ENCODE assay signal across 14 cellular contexts in the genomic region with DNA sequence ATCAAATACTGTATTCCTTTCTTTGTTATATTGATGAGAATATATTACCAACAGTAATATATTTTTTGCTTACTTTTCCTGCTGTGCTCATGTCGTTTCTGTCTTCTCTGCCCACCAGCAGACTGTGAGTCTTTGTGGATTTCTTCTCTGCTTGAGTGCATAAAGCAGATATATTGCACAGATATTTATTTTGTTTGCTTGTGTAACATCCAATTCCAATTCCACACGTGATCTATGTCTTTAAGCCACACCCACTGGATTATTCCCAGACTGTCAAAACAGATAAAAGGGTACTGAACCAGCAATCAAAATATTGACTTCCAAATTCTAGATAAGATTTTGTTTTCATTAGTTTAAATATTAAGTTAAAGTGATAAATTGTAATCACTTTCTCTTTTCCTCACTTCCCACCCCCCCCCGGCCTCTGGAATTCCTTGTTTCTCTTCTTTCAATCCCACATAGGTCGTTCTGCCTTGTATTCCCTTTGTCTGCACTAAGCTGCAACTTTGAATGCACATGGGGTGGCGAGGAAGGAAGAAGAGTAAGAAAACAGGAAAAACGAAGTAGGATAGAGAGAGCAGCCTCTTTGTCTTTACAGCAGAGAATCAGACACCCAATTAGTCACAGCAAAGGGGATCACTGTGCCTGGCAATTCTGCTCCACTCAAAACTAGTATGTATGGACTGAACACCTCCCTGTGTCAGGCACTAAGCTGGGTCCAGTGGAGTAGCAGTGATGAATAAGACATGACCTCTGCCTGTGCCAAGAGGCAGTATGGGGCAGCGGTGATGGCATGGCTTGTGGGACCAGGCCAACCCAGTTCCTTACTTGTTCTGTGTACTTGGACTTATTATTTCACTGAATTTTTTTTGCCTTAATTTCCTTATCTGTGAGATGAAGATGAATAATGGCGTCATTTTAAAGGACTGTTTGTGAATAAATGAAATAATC. TPM values are rescaled to one million over a fixed set of nuclear protein-coding genes. Genes with fewer than 3 reads are reported as not detected.
DNase-seq lines count a peak whose midpoint lies in the region; ATAC-seq lines count a peak whose summit lies in the region.
"Had no signal": no experiment of that assay in that cellular context is flagged by ENCODE, and none has a peak within 500 bp of the region (broad histone marks: within the 10 kb centered on the region; RNA-seq: fewer than 3 reads in every experiment).

TSS of gene ADH1B (minus strand) at position 161 of the 951 bp plus-strand sequence. CDS start at position 91, 70 bp downstream.

- no peak within 1 kb of the TSS for H2BK120ac ChIP-seq in mesenchymal stem cell (ENCODE audit: low read depth, low read length)

- H3K27me3 ChIP-seq in adipocyte (replicated peaks; ENCODE audit: control insufficient read depth, insufficient read depth, low read length) (no peaks in the 10 kb centered on the region), mesenchymal stem cell (ENCODE audit: control insufficient read depth in 1 of 2, insufficient read depth in 1 of 2, low read length in 2 of 2) (no peaks in the 10 kb centered on the region), subcutaneous abdominal adipose tissue (ENCODE audit: control insufficient read depth in 5 of 5, insufficient read depth in 4 of 5, low read length in 5 of 5) (no peaks in the 10 kb centered on the region)

- H2BK15ac ChIP-seq in mesenchymal stem cell (ENCODE audit: low read depth, poor library complexity, severe bottlenecking), result no peak within 1 kb of the TSS

- H3K4me1 Mint-ChIP-seq in activated CD4-positive, alpha-beta T cell treated with anti-CD3 and anti-CD28 coated beads, Interleukin-2, amount 10 ng/mL, durations not matched to agents 24 days and 14 days, result no peaks in the 10 kb centered on the region

- H3K79me1 ChIP-seq in mesenchymal stem cell (replicated peaks; ENCODE audit: low read length, poor library complexity, severe bottlenecking), result no peaks in the 10 kb centered on the region

- H4K91ac ChIP-seq in mesenchymal stem cell (ENCODE audit: low read length), result no peak within 1 kb of the TSS

- peak within 1 kb of the TSS; percentile 95 for H3K9ac ChIP-seq in adipocyte (ENCODE audit: low read length)
- H3K9ac ChIP-seq in mesenchymal stem cell (ENCODE audit: low read length), result peak within 1 kb of the TSS; percentile 28
- H3K9ac ChIP-seq in subcutaneous abdominal adipose tissue (ENCODE audit: low read length in 5 of 5), result peak within 1 kb of the TSS; percentile 10 to 91 (median 64)
- H3K9ac ChIP-seq: SK-N-SH had no signal

- no peak within 1 kb of the TSS for H2BK12ac ChIP-seq in mesenchymal stem cell (ENCODE audit: low read length in 2 of 2)

- no peak within 1 kb of the TSS for H3K4me3 Mint-ChIP-seq in activated CD4-positive, alpha-beta T cell treated with anti-CD3 and anti-CD28 coated beads, Interleukin-2, amount 10 ng/mL, durations not matched to agents 24 days and 14 days

- no peak within 1 kb of the TSS for H2AK5ac ChIP-seq in mesenchymal stem cell (ENCODE audit: low read length, severe bottlenecking)

- H3K4me1 ChIP-seq in adipocyte (ENCODE audit: control insufficient read depth, insufficient read depth, low read length) (peaks cover 67% of the 10 kb centered on the region), mesenchymal stem cell (ENCODE audit: control insufficient read depth, insufficient read depth, low read depth, low read length) (no peaks in the 10 kb centered on the region), subcutaneous abdominal adipose tissue (ENCODE audit: control insufficient read depth in 5 of 5, insufficient read depth in 5 of 5, low read length in 5 of 5) (peaks cover 0 to 71% (median 41%) of the 10 kb centered on the region in 5 donors)

- no peak within 1 kb of the TSS for H2BK5ac ChIP-seq in mesenchymal stem cell (ENCODE audit: low read depth, low read length, poor library complexity, severe bottlenecking)

- no peaks in the 10 kb centered on the region for H3K36me3 Mint-ChIP-seq in activated CD4-positive, alpha-beta T cell treated with anti-CD3 and anti-CD28 coated beads, Interleukin-2, amount 10 ng/mL, durations not matched to agents 24 days and 14 days (ENCODE audit: low read depth)

- peak; percentile 27 for ATAC-seq in Right ventricle myocardium inferior

- H3K9me3 Mint-ChIP-seq in activated CD4-positive, alpha-beta T cell treated with anti-CD3 and anti-CD28 coated beads, Interleukin-2, amount 10 ng/mL, durations not matched to agents 24 days and 14 days, result no peaks in the 10 kb centered on the region

- H3K36me3 ChIP-seq in adipocyte (ENCODE audit: control insufficient read depth, insufficient read depth, low read length, severe bottlenecking), result peaks cover 32% of the 10 kb centered on the region
- peaks cover 0 to 2% of the 10 kb centered on the region in 2 experiments for H3K36me3 ChIP-seq in mesenchymal stem cell (ENCODE audit: control insufficient read depth in 1 of 2, insufficient read depth in 2 of 2, low read depth in 1 of 2, low read length in 2 of 2)
- peaks cover 7 to 21% (median 10%) of the 10 kb centered on the region in 5 donors for H3K36me3 ChIP-seq in subcutaneous abdominal adipose tissue (ENCODE audit: control insufficient read depth in 5 of 5, insufficient read depth in 5 of 5, low read length in 5 of 5)

- WGBS in mesenchymal stem cell, result 62% methylated on average over 3 of the region's 8 CpGs

- no peak within 1 kb of the TSS for H3K14ac ChIP-seq in mesenchymal stem cell (ENCODE audit: low read length in 2 of 2)

- H3K4me3 ChIP-seq in adipocyte (ENCODE audit: low read length) (peak within 1 kb of the TSS; percentile 90), mesenchymal stem cell (ENCODE audit: insufficient read depth in 1 of 2, low read depth in 1 of 2, low read length in 2 of 2) (peak within 1 kb of the TSS in 1 of 2 experiments; percentile 52), subcutaneous abdominal adipose tissue (ENCODE audit: low read depth in 1 of 5, low read length in 5 of 5) (peak within 1 kb of the TSS; percentile 63 to 88 (median 69))

- H3K18ac ChIP-seq in mesenchymal stem cell (ENCODE audit: low read depth in 1 of 2, low read length in 2 of 2), result no peak within 1 kb of the TSS

- H4K8ac ChIP-seq in mesenchymal stem cell (ENCODE audit: low read length), result no peak within 1 kb of the TSS

- no peak within 1 kb of the TSS for H3K27ac ChIP-seq in mesenchymal stem cell (ENCODE audit: low read length, poor library complexity, severe bottlenecking)
- H3K27ac ChIP-seq in subcutaneous abdominal adipose tissue (ENCODE audit: low read depth, low read length), result peak within 1 kb of the TSS; percentile 94

- intact Hi-C loops in Right ventricle myocardium inferior (cut with DNase I), result loop anchor here (5.0 kb wide), 1 partner anchor 119 kb away; no protein-coding TSS in a partner anchor
- intact Hi-C loops in activated CD4-positive, alpha-beta T cell treated with anti-CD3 and anti-CD28 coated beads, Interleukin-2, amount 10 ng/mL, durations not matched to agents 24 days and 14 days (cut with micrococcal nuclease), result no loop called here

- no peak within 1 kb of the TSS for H2AFZ ChIP-seq in mesenchymal stem cell (ENCODE audit: low read depth, low read length)

- DNase-seq in adipocyte (ENCODE audit: low read depth) (peak; percentile 32), Right ventricle myocardium inferior (ENCODE audit: missing footprints) (no peak), mesenchymal stem cell (no peak), NCI-H2196 (lab: John Stamatoyannopoulos, UW; ENCODE audit: unreplicated experiment) (no peak), A172 (ENCODE audit: low spot score) (no peak)
- no peak for DNase-seq in activated T-cell treated with anti-CD3 and anti-CD28 coated beads, Interleukin-2, amount 50 U/mL, for 1 hour
- no peak for DNase-seq in activated CD4-positive, alpha-beta T cell treated with anti-CD3 and anti-CD28 coated beads, Interleukin-2, amount 10 ng/mL, durations not matched to agents 24 days and 14 days
- DNase-seq: activated CD8-positive, alpha-beta memory T cell treated with anti-CD3 and anti-CD28 coated beads, Interleukin-2, amount 50 U/mL, for 4 hours; AML-193; amniotic stem cell; hippocampal formation; Karpas-422; SK-N-SH had no signal

- H3K27me3 Mint-ChIP-seq in activated CD4-positive, alpha-beta T cell treated with anti-CD3 and anti-CD28 coated beads, Interleukin-2, amount 10 ng/mL, durations not matched to agents 24 days and 14 days, result no peaks in the 10 kb centered on the region

- no peak within 1 kb of the TSS for H3K27ac Mint-ChIP-seq in activated CD4-positive, alpha-beta T cell treated with anti-CD3 and anti-CD28 coated beads, Interleukin-2, amount 10 ng/mL, durations not matched to agents 24 days and 14 days

- H3K4me2 ChIP-seq in mesenchymal stem cell (ENCODE audit: low read length, poor library complexity, severe bottlenecking), result no peak within 1 kb of the TSS
- H3K4me2 ChIP-seq: SK-N-SH had no signal

- H3K4ac ChIP-seq in mesenchymal stem cell (ENCODE audit: low read depth in 1 of 2, low read length in 2 of 2), result no peak within 1 kb of the TSS

- H3K9me3 ChIP-seq in adipocyte (ENCODE audit: control insufficient read depth, low read length) (peaks cover 11% of the 10 kb centered on the region), mesenchymal stem cell (ENCODE audit: control insufficient read depth, low read length) (no peaks in the 10 kb centered on the region), subcutaneous abdominal adipose tissue (ENCODE audit: control insufficient read depth in 5 of 5, low read length in 5 of 5) (no peaks in the 10 kb centered on the region)
- H3K9me3 ChIP-seq: SK-N-SH had no signal

- H3K23ac ChIP-seq in mesenchymal stem cell (ENCODE audit: low read length in 2 of 2), result no peak within 1 kb of the TSS

RNA-seq across cellular contexts. Expression of gene ADH1B, which starts in this region (rescaled TPM):
- total RNA-seq in Right ventricle myocardium inferior, result 155 TPM
- not detected for polyA plus RNA-seq in mesenchymal stem cell (2013, experiment 1 of 2)
- not detected for polyA plus RNA-seq in mesenchymal stem cell (2013, experiment 2 of 2)
- total RNA-seq in activated CD4-positive, alpha-beta T cell treated with anti-CD3 and anti-CD28 coated beads, Interleukin-2, amount 10 ng/mL, durations not matched to agents 24 days and 14 days, result not detected in 2 replicates
- total RNA-seq in A172 (2014; rRNA removed; shearing (Covaris generic)), result not detected in 2 replicates
- polyA plus RNA-seq: SK-N-SH had no signal

Comparison
In these comparisons a context has a peak if more than half of its experiments do, and no peak if none do; other contexts are left out.
1. RNA of gene ADH1B (total RNA-seq): 155 TPM in Right ventricle myocardium inferior (single experiment); not detected in activated CD4-positive, alpha-beta T cell treated with anti-CD3 and anti-CD28 coated beads, Interleukin-2, amount 10 ng/mL, durations not matched to agents 24 days and 14 days and not detected in A172; every median in the first group is over 100 times any median in the second.
2. H3K9ac ChIP-seq: peak in every context shown above with its lines; median percentile 95 in adipocyte; 64 in subcutaneous abdominal adipose tissue; 28 in mesenchymal stem cell.